Comparison of ENCODE assay signal across 9 cellular contexts in genomic region chr21:31554511-31555022, GRCh38.
A peak's percentile ranks its signal among the peaks of the same experiment; 100 is the strongest.
DNase-seq lines count a peak whose midpoint lies in the region; ATAC-seq, FAIRE-seq and TF ChIP-seq lines count a peak whose summit lies in the region.
"Had no signal": no experiment of that assay in that cellular context is flagged by ENCODE, and none has a peak within 500 bp of the region (broad histone marks: within the 10 kb centered on the region; RNA-seq: fewer than 3 reads in every experiment).

No MANE protein-coding gene starts in this region.

- peak overlapping the region; percentile 84 for H3K4me3 Mint-ChIP-seq in endothelial cell (ENCODE audit: unreplicated experiment)
- no peak overlapping the region for H3K4me3 Mint-ChIP-seq in Caco-2 (ENCODE audit: unreplicated experiment)

- BruUV-seq in Caco-2 (replicated peaks; lab: Mats Ljungman, UMichigan), result no TSS peak

- TF ChIP-seq CTCF in endothelial cell (IDR thresholded peaks at IDR 0.05; ENCODE audit: unreplicated experiment) (no peak), gastrocnemius medialis (IDR thresholded peaks at IDR 0.05 in 4 of 5, conservative IDR thresholded peaks at IDR 0.05 in 1 of 5) (no peak), Caco-2 (IDR thresholded peaks at IDR 0.05; ENCODE audit: insufficient read depth in 1 of 2, low read depth in 1 of 2, low read length in 1 of 2, severe bottlenecking in 1 of 2, unreplicated experiment in 1 of 2) (no peak)

- H3K4me1 Mint-ChIP-seq in endothelial cell (ENCODE audit: unreplicated experiment) (peaks cover 52% of the 10 kb centered on the region), Caco-2 (ENCODE audit: low read depth, unreplicated experiment) (no peaks in the 10 kb centered on the region)

- no peaks in the 10 kb centered on the region for H3K4me1 ChIP-seq in SJCRH30
- peaks cover 0 to 6% of the 10 kb centered on the region in 2 donors for H3K4me1 ChIP-seq in gastrocnemius medialis
- H3K4me1 ChIP-seq in Caco-2, result no peaks in the 10 kb centered on the region; the same call in 1 of the 2 replicates

- H3K36me3 Mint-ChIP-seq in endothelial cell (ENCODE audit: low read depth, unreplicated experiment), result peaks cover 31% of the 10 kb centered on the region
- H3K36me3 Mint-ChIP-seq in Caco-2 (ENCODE audit: insufficient read depth, unreplicated experiment), result peaks cover 5% of the 10 kb centered on the region

- H3K27me3 Mint-ChIP-seq in endothelial cell (ENCODE audit: unreplicated experiment), result peaks cover 23% of the 10 kb centered on the region
- peaks cover 5% of the 10 kb centered on the region for H3K27me3 Mint-ChIP-seq in Caco-2 (ENCODE audit: insufficient read depth, unreplicated experiment)

- H3K36me3 ChIP-seq in SJCRH30 (no peaks in the 10 kb centered on the region), gastrocnemius medialis (no peaks in the 10 kb centered on the region), Caco-2 (ENCODE audit: control insufficient read depth, insufficient read depth, low read length) (no peaks in the 10 kb centered on the region)

- no peak for DNase-seq in GM18507 (ENCODE audit: extremely low spot score, insufficient read length, low read depth)
- DNase-seq in T1000 (lab: John Stamatoyannopoulos, UW), result peak; percentile 38
- peak; percentile 44 for DNase-seq in endothelial cell (ENCODE audit: low spot score)
- DNase-seq in stimulated activated CD8-positive, alpha-beta memory T cell treated with anti-CD3 and anti-CD28 coated beads, Interleukin-4, amount 100 ng/mL, for 48 hours, result peak; percentile 56
- DNase-seq in SJCRH30, result no peak
- no peak for DNase-seq in gastrocnemius medialis
- no peak for DNase-seq in Caco-2

- POLR2A ChIA-PET in Caco-2 (lab: Charles Lee), result no interaction called here

- ATAC-seq in HG02798 (IDR thresholded peaks at IDR 0.05; ENCODE audit: poor library complexity, unreplicated experiment) (peak; percentile 78), gastrocnemius medialis (no peak)

- TF ChIP-seq POLR2A in gastrocnemius medialis (IDR thresholded peaks at IDR 0.05), result no peak

- no peaks in the 10 kb centered on the region; the same call in 1 of the 2 replicates for H3K27me3 ChIP-seq in SJCRH30
- H3K27me3 ChIP-seq in gastrocnemius medialis, result peaks cover 28 to 32% (median 30%) of the 10 kb centered on the region in 3 donors
- H3K27me3 ChIP-seq in Caco-2 (replicated peaks; ENCODE audit: control insufficient read depth, insufficient read depth, low read length), result no peaks in the 10 kb centered on the region; the same call in 1 of the 2 replicates

- H3K9me3 ChIP-seq in SJCRH30 (replicated peaks) (no peaks in the 10 kb centered on the region), gastrocnemius medialis (no peaks in the 10 kb centered on the region), Caco-2 (no peaks in the 10 kb centered on the region)

- H3K27ac ChIP-seq in SJCRH30 (no peak overlapping the region), gastrocnemius medialis (no peak overlapping the region)

- CTCF ChIA-PET in Caco-2 (lab: Charles Lee), result interaction anchor here (0.6 kb wide), 1 partner anchor 19 kb away, joined by 3 read pairs; no protein-coding TSS in a partner anchor

- H3K4me3 ChIP-seq in SJCRH30 (no peak overlapping the region), gastrocnemius medialis (no peak overlapping the region), Caco-2 (ENCODE audit: low read depth, low read length) (no peak overlapping the region)

- intact Hi-C loops in gastrocnemius medialis (cut with DNase I; ENCODE audit: low total_unique reads), result no loop called here
- intact Hi-C loops in Caco-2 (cut with micrococcal nuclease; ENCODE audit: unreplicated experiment), result loop anchor here (5.0 kb wide), 1 partner anchor 52 kb away; no protein-coding TSS in a partner anchor

- in situ Hi-C loops in gastrocnemius medialis (cut with MboI; ENCODE audit: low sequenced_read_pairs in 4 of 4), result no loop called here

- FAIRE-seq in GM18507 (lab: Jason Lieb, UNC), result peak; percentile 67
- FAIRE-seq: endometrium had no signal

- peak overlapping the region; percentile 100 for H3K27ac Mint-ChIP-seq in endothelial cell (ENCODE audit: unreplicated experiment)
- H3K27ac Mint-ChIP-seq in Caco-2 (ENCODE audit: unreplicated experiment), result no peak overlapping the region

- H3K9me3 Mint-ChIP-seq in endothelial cell (ENCODE audit: unreplicated experiment) (no peaks in the 10 kb centered on the region), Caco-2 (ENCODE audit: unreplicated experiment) (no peaks in the 10 kb centered on the region)

Comparison
In these comparisons a context has a peak if more than half of its experiments do, and no peak if none do; other contexts are left out.
1. DNase-seq: peak in T1000 (single experiment), endothelial cell (single experiment) and stimulated activated CD8-positive, alpha-beta memory T cell treated with anti-CD3 and anti-CD28 coated beads, Interleukin-4, amount 100 ng/mL, for 48 hours (single experiment); none in GM18507 (single experiment), SJCRH30 (0 of 2), gastrocnemius medialis (0 of 2) and Caco-2 (0 of 2).